In the genomic region with DNA sequence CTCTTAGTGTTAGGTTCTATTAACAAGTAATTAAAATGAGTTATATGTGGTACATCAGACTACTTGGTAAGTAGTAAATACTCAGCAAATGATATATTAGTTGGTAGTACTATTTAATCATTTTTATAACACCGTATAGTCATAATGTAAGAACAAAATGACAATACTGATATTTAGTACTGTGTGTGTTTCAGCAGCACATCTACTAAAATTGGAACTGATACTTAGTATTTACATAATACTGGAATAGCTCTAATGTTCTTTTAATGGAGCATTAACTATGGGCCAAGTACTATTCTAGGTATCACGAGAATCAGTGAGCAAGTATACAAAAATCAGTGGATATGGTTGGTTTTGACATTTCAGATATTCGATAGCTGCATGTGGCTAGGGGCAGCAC, we compare ENCODE assay signal across 1 cellular context.
TF ChIP-seq lines count a peak whose summit lies in the region.

No MANE protein-coding gene starts in this region.

TF ChIP-seq in H1, 55 proteins besides CTCF, POLR2A, EP300 and RAD21:
- TF ChIP-seq PHF8 (conservative IDR thresholded peaks at IDR 0.05; ENCODE audit: low read depth, low read length) = no peak
- no peak for TF ChIP-seq KDM5A (IDR thresholded peaks at IDR 0.05; ENCODE audit: low read length)
- no peak for TF ChIP-seq HDAC6 (IDR thresholded peaks at IDR 0.05; ENCODE audit: low read depth, low read length)
- TF ChIP-seq, protein P1, sequence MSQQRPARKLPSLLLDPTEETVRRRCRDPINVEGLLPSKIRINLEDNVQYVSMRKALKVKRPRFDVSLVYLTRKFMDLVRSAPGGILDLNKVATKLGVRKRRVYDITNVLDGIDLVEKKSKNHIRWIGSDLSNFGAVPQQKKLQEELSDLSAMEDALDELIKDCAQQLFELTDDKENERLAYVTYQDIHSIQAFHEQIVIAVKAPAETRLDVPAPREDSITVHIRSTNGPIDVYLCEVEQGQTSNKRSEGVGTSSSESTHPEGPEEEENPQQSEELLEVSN (IDR thresholded peaks at IDR 0.05) = no peak
- no peak for TF ChIP-seq ASH2L (IDR thresholded peaks at IDR 0.05; ENCODE audit: low read length)
- no peak for TF ChIP-seq POLR2AphosphoS5 (IDR thresholded peaks at IDR 0.05; ENCODE audit: low read depth, low read length)
- no peak for TF ChIP-seq CHD2 (IDR thresholded peaks at IDR 0.05; ENCODE audit: low read length)
- no peak for TF ChIP-seq KDM4A (IDR thresholded peaks at IDR 0.05; ENCODE audit: low read depth, low read length, severe bottlenecking)
- no peak for TF ChIP-seq FOSL1 (IDR thresholded peaks at IDR 0.05; ENCODE audit: insufficient read depth, low read depth, low read length)
- TF ChIP-seq SAP30 (IDR thresholded peaks at IDR 0.05; ENCODE audit: insufficient read depth, insufficient replicate concordance, low read length) = no peak
- TF ChIP-seq CEBPB (IDR thresholded peaks at IDR 0.05; ENCODE audit: low read depth, low read length) = no peak
- TF ChIP-seq ZNF274 (IDR thresholded peaks at IDR 0.05; ENCODE audit: borderline replicate concordance, extremely low read depth, low read length) = no peak
- no peak for TF ChIP-seq GTF2F1 (IDR thresholded peaks at IDR 0.05; ENCODE audit: borderline replicate concordance, low read depth, low read length)
- TF ChIP-seq SP2 (IDR thresholded peaks at IDR 0.05; ENCODE audit: low read length) = no peak
